In genomic region chr22:40055143-40055926, GRCh38 we compare ENCODE assay signal across 9 cellular contexts.
DNase-seq lines count a peak whose midpoint lies in the region; ATAC-seq and TF ChIP-seq lines count a peak whose summit lies in the region.
"Had no signal": no experiment of that assay in that cellular context is flagged by ENCODE, and none has a peak within 500 bp of the region (broad histone marks: within the 10 kb centered on the region; RNA-seq: fewer than 3 reads in every experiment).

No MANE protein-coding gene starts in this region.

- H3K4me3 ChIP-seq in esophagus muscularis mucosa: no peak overlapping the region
- H3K4me3 ChIP-seq: sigmoid colon had no signal

- peak overlapping the region; percentile 100 for H3K27ac Mint-ChIP-seq in activated CD4-positive, alpha-beta T cell treated with anti-CD3 and anti-CD28 coated beads for 36 hours
- H3K27ac Mint-ChIP-seq in activated CD4-positive, alpha-beta T cell treated with anti-CD3 and anti-CD28 coated beads, Interleukin-2, amount 10 ng/mL, durations not matched to agents 24 days and 14 days: peak overlapping the region; percentile 95

- intact Hi-C loops in activated CD4-positive, alpha-beta T cell treated with anti-CD3 and anti-CD28 coated beads for 36 hours (cut with DNase I, micrococcal nuclease): loop anchor here (1.0 to 5.0 kb wide), 6 partner anchors 11 to 291 kb away; partner anchors contain the start of genes TNRC6B (in 2 of the 2) and ADSL (in 1 of the 2)
- intact Hi-C loops in activated CD4-positive, alpha-beta T cell treated with anti-CD3 and anti-CD28 coated beads, Interleukin-2, amount 10 ng/mL, durations not matched to agents 24 days and 14 days (cut with micrococcal nuclease): loop anchor here (1.0 to 5.0 kb wide), 3 partner anchors 11 to 121 kb away; partner anchors contain the start of gene TNRC6B
- intact Hi-C loops in esophagus muscularis mucosa (cut with DNase I): no loop called here

- peak overlapping the region; percentile 73 for H3K4me3 Mint-ChIP-seq in activated CD4-positive, alpha-beta T cell treated with anti-CD3 and anti-CD28 coated beads for 36 hours
- peak overlapping the region; percentile 71 for H3K4me3 Mint-ChIP-seq in activated CD4-positive, alpha-beta T cell treated with anti-CD3 and anti-CD28 coated beads, Interleukin-2, amount 10 ng/mL, durations not matched to agents 24 days and 14 days

- peaks cover 9% of the 10 kb centered on the region for H3K36me3 Mint-ChIP-seq in activated CD4-positive, alpha-beta T cell treated with anti-CD3 and anti-CD28 coated beads for 36 hours (ENCODE audit: low read depth)
- H3K36me3 Mint-ChIP-seq in activated CD4-positive, alpha-beta T cell treated with anti-CD3 and anti-CD28 coated beads, Interleukin-2, amount 10 ng/mL, durations not matched to agents 24 days and 14 days (ENCODE audit: low read depth): peaks cover 3% of the 10 kb centered on the region

- TF ChIP-seq POLR2A in esophagus muscularis mucosa (IDR thresholded peaks at IDR 0.05; ENCODE audit: low read depth): no peak

- H3K9me3 ChIP-seq in esophagus muscularis mucosa: no peaks in the 10 kb centered on the region
- H3K9me3 ChIP-seq: sigmoid colon had no signal

- ATAC-seq in activated CD4-positive, alpha-beta T cell treated with anti-CD3 and anti-CD28 coated beads for 36 hours: peak; percentile 89
- ATAC-seq in HG02973 (IDR thresholded peaks at IDR 0.05; ENCODE audit: unreplicated experiment): peak; percentile 84

- POLR2A ChIA-PET in activated CD4-positive, alpha-beta T cell treated with anti-CD3 and anti-CD28 coated beads for 36 hours (lab: Charles Lee): interaction anchor here (0.5 to 2.6 kb wide), 9 partner anchors 9 to 291 kb away, joined by 3 to 22 read pairs (median 3); partner anchors contain the start of gene TNRC6B

- DNase-seq in activated CD4-positive, alpha-beta T cell treated with anti-CD3 and anti-CD28 coated beads for 36 hours: peak; percentile 43
- DNase-seq in activated CD4-positive, alpha-beta T cell treated with anti-CD3 and anti-CD28 coated beads, Interleukin-2, amount 50 U/mL, for 1 hour: no peak
- peak; percentile 77 for DNase-seq in activated CD4-positive, alpha-beta T cell treated with anti-CD3 and anti-CD28 coated beads, Interleukin-2, amount 10 ng/mL, durations not matched to agents 24 days and 14 days
- DNase-seq in renal cortical epithelial cell (ENCODE audit: low read depth) (peak; percentile 36), NCI-H1092 treated with DMSO at 0.1 percent for 48 hours (lab: John Stamatoyannopoulos, UW) (no peak), substantia nigra (lab: John Stamatoyannopoulos, UW) (no peak), esophagus muscularis mucosa (ENCODE audit: extremely low spot score) (no peak)
- DNase-seq: sigmoid colon had no signal

- H3K27ac ChIP-seq in substantia nigra (ENCODE audit: low read depth, low read length, poor library complexity, severe bottlenecking) (no peak overlapping the region), esophagus muscularis mucosa (replicated peaks in 1 of 4) (no peak overlapping the region)
- H3K27ac ChIP-seq: sigmoid colon had no signal

- WGBS in esophagus muscularis mucosa: 81% methylated on average over 8 of the region's 8 CpGs

- H3K9me3 Mint-ChIP-seq in activated CD4-positive, alpha-beta T cell treated with anti-CD3 and anti-CD28 coated beads for 36 hours (ENCODE audit: low read depth): no peaks in the 10 kb centered on the region
- H3K9me3 Mint-ChIP-seq in activated CD4-positive, alpha-beta T cell treated with anti-CD3 and anti-CD28 coated beads, Interleukin-2, amount 10 ng/mL, durations not matched to agents 24 days and 14 days: no peaks in the 10 kb centered on the region

- no peaks in the 10 kb centered on the region for H3K36me3 ChIP-seq in esophagus muscularis mucosa
- H3K36me3 ChIP-seq: sigmoid colon had no signal

- H3K4me1 Mint-ChIP-seq in activated CD4-positive, alpha-beta T cell treated with anti-CD3 and anti-CD28 coated beads for 36 hours: peaks cover 79% of the 10 kb centered on the region
- H3K4me1 Mint-ChIP-seq in activated CD4-positive, alpha-beta T cell treated with anti-CD3 and anti-CD28 coated beads, Interleukin-2, amount 10 ng/mL, durations not matched to agents 24 days and 14 days: peaks cover 57% of the 10 kb centered on the region

- H3K4me1 ChIP-seq in esophagus muscularis mucosa: peaks cover 36 to 67% (median 53%) of the 10 kb centered on the region in 4 donors

- H3K27me3 Mint-ChIP-seq in activated CD4-positive, alpha-beta T cell treated with anti-CD3 and anti-CD28 coated beads for 36 hours: no peaks in the 10 kb centered on the region
- no peaks in the 10 kb centered on the region for H3K27me3 Mint-ChIP-seq in activated CD4-positive, alpha-beta T cell treated with anti-CD3 and anti-CD28 coated beads, Interleukin-2, amount 10 ng/mL, durations not matched to agents 24 days and 14 days

- no peak for TF ChIP-seq CTCF in esophagus muscularis mucosa (IDR thresholded peaks at IDR 0.05)

- no peak for TF ChIP-seq EP300 in esophagus muscularis mucosa (IDR thresholded peaks at IDR 0.05)

- CTCF ChIA-PET in activated CD4-positive, alpha-beta T cell treated with anti-CD3 and anti-CD28 coated beads for 36 hours (lab: Charles Lee): interaction anchor here (0.6 to 4.7 kb wide), 15 partner anchors 9 to 292 kb away, joined by 3 to 21 read pairs (median 4); partner anchors contain the start of genes ADSL and TNRC6B

- H3K27me3 ChIP-seq in esophagus muscularis mucosa: no peaks in the 10 kb centered on the region
- H3K27me3 ChIP-seq: sigmoid colon had no signal

Comparison
In these comparisons a context has a peak if more than half of its experiments do, and no peak if none do; other contexts are left out.
1. DNase-seq: peak in activated CD4-positive, alpha-beta T cell treated with anti-CD3 and anti-CD28 coated beads for 36 hours (single experiment), activated CD4-positive, alpha-beta T cell treated with anti-CD3 and anti-CD28 coated beads, Interleukin-2, amount 10 ng/mL, durations not matched to agents 24 days and 14 days (single experiment) and renal cortical epithelial cell (single experiment); none in activated CD4-positive, alpha-beta T cell treated with anti-CD3 and anti-CD28 coated beads, Interleukin-2, amount 50 U/mL, for 1 hour (single experiment), NCI-H1092 treated with DMSO at 0.1 percent for 48 hours (single experiment), substantia nigra (0 of 49) and esophagus muscularis mucosa (single experiment).